In the genomic region with DNA sequence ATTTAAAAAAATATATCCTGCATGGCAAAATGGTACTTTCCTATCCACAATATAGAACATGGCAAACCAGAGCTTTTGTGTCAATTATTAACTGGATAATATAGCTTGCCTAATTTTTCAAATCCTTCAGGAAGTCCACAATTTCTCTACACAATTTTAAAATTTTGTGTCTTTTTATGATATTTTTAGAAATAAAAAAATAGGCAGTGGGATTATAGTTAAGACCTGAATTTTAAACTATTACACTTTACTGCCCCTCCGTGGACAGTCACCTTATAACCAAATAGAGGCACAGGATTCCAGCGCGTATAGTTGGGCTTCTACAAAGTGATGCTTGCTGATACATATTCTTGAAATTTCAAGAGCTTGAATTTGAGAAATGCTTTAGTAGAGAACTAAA, we compare ENCODE assay signal across 9 cellular contexts. TPM values are rescaled to one million over a fixed set of nuclear protein-coding genes. Genes with fewer than 3 reads are reported as not detected.
A peak's percentile ranks its signal among the peaks of the same experiment; 100 is the strongest.
DNase-seq lines count a peak whose midpoint lies in the region; ATAC-seq and TF ChIP-seq lines count a peak whose summit lies in the region.
"Had no signal": no experiment of that assay in that cellular context is flagged by ENCODE, and none has a peak within 500 bp of the region (broad histone marks: within the 10 kb centered on the region; RNA-seq: fewer than 3 reads in every experiment).

No MANE protein-coding gene starts in this region.

- WGBS in endodermal cell (ENCODE audit: insufficient coverage in 1 of 2, insufficient read length in 1 of 2), 2 experiments = 0 to 12% methylated on average over 3 of the region's 3 CpGs

- H3K27me3 Mint-ChIP-seq in endodermal cell (ENCODE audit: insufficient read depth) = peaks cover 10% of the 10 kb centered on the region
- peaks cover 7% of the 10 kb centered on the region for H3K27me3 Mint-ChIP-seq in nephron (ENCODE audit: low read depth)

- no peak overlapping the region for H3K27ac ChIP-seq in KMS-11
- H3K27ac ChIP-seq in endodermal cell (ENCODE audit: low read depth, low read length) = no peak overlapping the region

- H3K4me2 ChIP-seq in KMS-11 = peak overlapping the region; percentile 60; the same call in 1 of the 2 replicates

- no peaks in the 10 kb centered on the region for H3K36me3 Mint-ChIP-seq in endodermal cell (ENCODE audit: low read depth)
- no peaks in the 10 kb centered on the region for H3K36me3 Mint-ChIP-seq in nephron (ENCODE audit: low read depth)

- no peaks in the 10 kb centered on the region for H4K20me1 ChIP-seq in KMS-11 (ENCODE audit: insufficient read depth)
- H4K20me1 ChIP-seq: BLaER1 had no signal

- no peaks in the 10 kb centered on the region for H3K9me3 ChIP-seq in endodermal cell (ENCODE audit: control insufficient read depth, low read length)
- H3K9me3 ChIP-seq: BLaER1 had no signal

- H3K27me3 ChIP-seq in KMS-11 (ENCODE audit: insufficient read depth, low read depth) (no peaks in the 10 kb centered on the region), endodermal cell (ENCODE audit: control insufficient read depth, insufficient read depth, low read length, poor library complexity, severe bottlenecking) (no peaks in the 10 kb centered on the region)
- H3K27me3 ChIP-seq: BLaER1 had no signal

- TF ChIP-seq CTCF in KMS-11 (conservative IDR thresholded peaks at IDR 0.05; ENCODE audit: low read depth, low read length) = peak; percentile 61; the same call in 1 of the 2 replicates
- TF ChIP-seq CTCF in endodermal cell (conservative IDR thresholded peaks at IDR 0.05) = peak; percentile 79
- peak; percentile 55 to 67 (median 62) for TF ChIP-seq CTCF in nephron (IDR thresholded peaks at IDR 0.05; ENCODE audit: unreplicated experiment in 3 of 3)

- H3K27ac Mint-ChIP-seq in endodermal cell (no peak overlapping the region), nephron (no peak overlapping the region)

- H3K4me3 ChIP-seq in KMS-11 (IDR thresholded peaks at IDR 0.05; ENCODE audit: insufficient read depth, low read depth, low read length) = no peak overlapping the region
- no peak overlapping the region for H3K4me3 ChIP-seq in endodermal cell (ENCODE audit: low read length)
- H3K4me3 ChIP-seq: BLaER1 had no signal

- no peaks in the 10 kb centered on the region for H3K9me3 Mint-ChIP-seq in endodermal cell
- no peaks in the 10 kb centered on the region for H3K9me3 Mint-ChIP-seq in nephron

- no peak overlapping the region for H3K9ac ChIP-seq in KMS-11
- no peak overlapping the region for H3K9ac ChIP-seq in endodermal cell (ENCODE audit: extremely low read depth, low read length, poor library complexity, severe bottlenecking)

- H3K4me1 ChIP-seq in KMS-11 (ENCODE audit: low read depth, poor library complexity, severe bottlenecking) = peaks cover 21% of the 10 kb centered on the region
- peaks cover 4% of the 10 kb centered on the region for H3K4me1 ChIP-seq in endodermal cell (ENCODE audit: control insufficient read depth, insufficient read depth, low read length)

- H3K4me3 Mint-ChIP-seq in endodermal cell = no peak overlapping the region
- no peak overlapping the region for H3K4me3 Mint-ChIP-seq in nephron

- H3K4me1 Mint-ChIP-seq in endodermal cell = peaks cover 14% of the 10 kb centered on the region
- H3K4me1 Mint-ChIP-seq in nephron = peaks cover 37% of the 10 kb centered on the region

- ATAC-seq in GM19328 (IDR thresholded peaks at IDR 0.05; ENCODE audit: unreplicated experiment) = no peak

- no peaks in the 10 kb centered on the region for H3K79me2 ChIP-seq in KMS-11 (ENCODE audit: insufficient read depth, low read depth)

- H3K36me3 ChIP-seq in KMS-11 (ENCODE audit: insufficient read depth) (no peaks in the 10 kb centered on the region), endodermal cell (ENCODE audit: control insufficient read depth, insufficient read depth, low read length) (no peaks in the 10 kb centered on the region)
- H3K36me3 ChIP-seq: BLaER1 had no signal

- H2AFZ ChIP-seq in KMS-11 (ENCODE audit: low read depth) = no peak overlapping the region

- peak; percentile 35 for DNase-seq in DMS153 treated with DMSO at 0.1 percent for 48 hours (lab: John Stamatoyannopoulos, UW; ENCODE audit: unreplicated experiment)
- DNase-seq in DMS153 (lab: John Stamatoyannopoulos, UW) = no peak
- DNase-seq in T follicular helper cell (ENCODE audit: low read depth) = peak; percentile 14
- peak; percentile 65 for DNase-seq in endodermal cell
- DNase-seq in mesenteric fat pad (ENCODE audit: low spot score) = no peak

RNA-seq across cellular contexts. Expression of a gene that starts 2.1 kb away (rescaled TPM):
- total RNA-seq in endodermal cell (1 to 10 TPM; 4.2 to 6.8 TPM), mesenteric fat pad (0.22 TPM)
- polyA plus RNA-seq in endodermal cell (2013, experiment 1 of 2) = 4.1 TPM
- 4.3 TPM for polyA plus RNA-seq in endodermal cell (2013, experiment 2 of 2)

Comparison
In these comparisons a context has a peak if more than half of its experiments do, and no peak if none do; other contexts are left out.
1. DNase-seq: peak in DMS153 treated with DMSO at 0.1 percent for 48 hours (single experiment), T follicular helper cell (single experiment) and endodermal cell (single experiment); none in DMS153 (single experiment) and mesenteric fat pad (single experiment).
2. Peak in every context shown above with its lines, with median percentiles within 50 percentile points of each other: CTCF ChIP-seq.